ENCODE assay signal across 8 cellular contexts in genomic region chr5:122312670-122312988, GRCh38. TPM values are rescaled to one million over a fixed set of nuclear protein-coding genes. Genes with fewer than 3 reads are reported as not detected.
DNase-seq lines count a peak whose midpoint lies in the region; ATAC-seq and TF ChIP-seq lines count a peak whose summit lies in the region.

No MANE protein-coding gene starts in this region.

- 1 to 3% methylated on average over 14 of the region's 14 CpGs for WGBS in upper lobe of left lung, 2 donors

- no peaks in the 10 kb centered on the region for H3K36me3 ChIP-seq in upper lobe of left lung

- no peak for TF ChIP-seq POLR2A in upper lobe of left lung (IDR thresholded peaks at IDR 0.05)

- H3K9me3 ChIP-seq in upper lobe of left lung, result no peaks in the 10 kb centered on the region

- peak overlapping the region; percentile 52 to 67 (median 62) for H3K4me3 ChIP-seq in upper lobe of left lung

- DNase-seq in GM03348 (ENCODE audit: low spot score), result peak; percentile 64
- DNase-seq in HK-2 (ENCODE audit: unreplicated experiment), result peak; percentile 5
- DNase-seq in dermis blood vessel endothelial cell, result peak; percentile 67
- DNase-seq in medulla oblongata (ENCODE audit: extremely low spot score), result peak; percentile 41
- DNase-seq in upper lobe of left lung, result peak in 1 of 2 donors; percentile 65
- DNase-seq in central memory CD4-positive, alpha-beta T cell, result no peak

- H3K27me3 ChIP-seq in upper lobe of left lung, result peaks cover 0 to 5% (median 0%) of the 10 kb centered on the region in 4 donors

- H3K4me1 ChIP-seq in upper lobe of left lung, result peaks cover 14 to 20% (median 19%) of the 10 kb centered on the region in 4 donors

- TF ChIP-seq EP300 in upper lobe of left lung (IDR thresholded peaks at IDR 0.05), result no peak

- ATAC-seq in upper lobe of left lung (ENCODE audit: low FRiP score in 2 of 2) (peak; percentile 45 to 72), HG03097 (IDR thresholded peaks at IDR 0.05; ENCODE audit: low FRiP score, unreplicated experiment) (no peak), HG03378 (IDR thresholded peaks at IDR 0.05; ENCODE audit: unreplicated experiment) (no peak)

- TF ChIP-seq CTCF in upper lobe of left lung (IDR thresholded peaks at IDR 0.05), result no peak

- H3K27ac ChIP-seq in upper lobe of left lung, result no peak overlapping the region

RNA-seq across cellular contexts. Expression of gene SNCAIP, which starts 0.6 kb away (rescaled TPM):
- total RNA-seq in dermis blood vessel endothelial cell (35.9 and 93.1 TPM in 2 replicates), upper lobe of left lung (1 to 10 TPM; 1.2 to 6.3 (median 2.3) TPM)

Comparison
In these comparisons a context has a peak if more than half of its experiments do, and no peak if none do; other contexts are left out.
1. ATAC-seq: peak in upper lobe of left lung (2 of 2); none in HG03097 (single experiment) and HG03378 (single experiment).